In genomic region chr19:58543826-58544590, GRCh38 we compare ENCODE assay signal across 8 cellular contexts. TPM values are rescaled to one million over a fixed set of nuclear protein-coding genes. Genes with fewer than 3 reads are reported as not detected.
DNase-seq lines count a peak whose midpoint lies in the region; ATAC-seq and TF ChIP-seq lines count a peak whose summit lies in the region.

Gene TRIM28, plus strand, starts transcription at chr19:58544064. Its CDS starts 694 bp downstream, at chr19:58544758.

- peak within 1 kb of the TSS; percentile 100 for H3K4me3 ChIP-seq in HUES6 (ENCODE audit: low read depth, low read length)

- no peak for TF ChIP-seq CTCF in CD14-positive monocyte (IDR thresholded peaks at IDR 0.05)

- intact Hi-C loops in CD14-positive monocyte (cut with micrococcal nuclease): loop anchor here in 1 of 2 donors (2.0 kb wide), 1 partner anchor 15 kb away; the partner anchor contains the start of gene UBE2M

- H3K27ac Mint-ChIP-seq in CD14-positive monocyte: peak within 1 kb of the TSS; percentile 98 to 100 (median 99)
- peak within 1 kb of the TSS; percentile 96 for H3K27ac Mint-ChIP-seq in stimulated activated effector memory CD8-positive, alpha-beta T cell treated with anti-CD3 and anti-CD28 coated beads, Interleukin-12 subunit alpha, Interleukin-12 subunit beta, amount 100 ng/mL, for 72 hours

- DNase-seq in CD14-positive monocyte (ENCODE audit: low spot score) (peak; percentile 98), epithelial cell of prostate (ENCODE audit: low read depth, low spot score) (peak; percentile 91), myocyte (ENCODE audit: low read depth) (peak; percentile 99), NCI-H82 (lab: John Stamatoyannopoulos, UW) (no peak)
- DNase-seq in activated CD8-positive, alpha-beta memory T cell treated with anti-CD3 and anti-CD28 coated beads for 48 hours (ENCODE audit: low read depth in 2 of 3, low spot score in 2 of 3): peak; percentile 99 to 100 (median 100)
- DNase-seq in stimulated activated effector memory CD8-positive, alpha-beta T cell treated with anti-CD3 and anti-CD28 coated beads, Interleukin-12 subunit alpha, Interleukin-12 subunit beta, amount 100 ng/mL, for 72 hours (ENCODE audit: low spot score in 2 of 2): peak; percentile 100

- H3K36me3 ChIP-seq in HUES6 (ENCODE audit: control insufficient read depth, insufficient read depth, low read length): peaks cover 41% of the 10 kb centered on the region

- peaks cover 20 to 32% of the 10 kb centered on the region in 2 donors for H3K36me3 Mint-ChIP-seq in CD14-positive monocyte
- H3K36me3 Mint-ChIP-seq in stimulated activated effector memory CD8-positive, alpha-beta T cell treated with anti-CD3 and anti-CD28 coated beads, Interleukin-12 subunit alpha, Interleukin-12 subunit beta, amount 100 ng/mL, for 72 hours: peaks cover 57% of the 10 kb centered on the region

- H3K9me3 ChIP-seq in HUES6 (ENCODE audit: control insufficient read depth, insufficient read depth, low read depth, low read length): no peaks in the 10 kb centered on the region

- ATAC-seq in GM21381 (IDR thresholded peaks at IDR 0.05; ENCODE audit: unreplicated experiment): peak; percentile 76
- ATAC-seq in stimulated activated effector memory CD8-positive, alpha-beta T cell treated with anti-CD3 and anti-CD28 coated beads, Interleukin-12 subunit alpha, Interleukin-12 subunit beta, amount 100 ng/mL, for 72 hours: peak; percentile 96

- H3K27me3 Mint-ChIP-seq in CD14-positive monocyte (ENCODE audit: low read depth in 3 of 3): peaks cover 5 to 17% (median 12%) of the 10 kb centered on the region in 3 donors

- peaks cover 0 to 5% (median 0%) of the 10 kb centered on the region in 7 donors for H3K9me3 Mint-ChIP-seq in CD14-positive monocyte
- no peaks in the 10 kb centered on the region for H3K9me3 Mint-ChIP-seq in stimulated activated effector memory CD8-positive, alpha-beta T cell treated with anti-CD3 and anti-CD28 coated beads, Interleukin-12 subunit alpha, Interleukin-12 subunit beta, amount 100 ng/mL, for 72 hours

- peak within 1 kb of the TSS; percentile 83 for H3K27ac ChIP-seq in HUES6 (ENCODE audit: low read depth, low read length)
- peak within 1 kb of the TSS; percentile 95 for H3K27ac ChIP-seq in epithelial cell of prostate

- H3K27me3 ChIP-seq in HUES6 (ENCODE audit: control insufficient read depth, insufficient read depth, low read length): peaks cover 35% of the 10 kb centered on the region

- H3K4me1 Mint-ChIP-seq in CD14-positive monocyte: peaks cover 38% of the 10 kb centered on the region
- H3K4me1 Mint-ChIP-seq in stimulated activated effector memory CD8-positive, alpha-beta T cell treated with anti-CD3 and anti-CD28 coated beads, Interleukin-12 subunit alpha, Interleukin-12 subunit beta, amount 100 ng/mL, for 72 hours: peaks cover 38% of the 10 kb centered on the region

- H3K9ac ChIP-seq in HUES6 (ENCODE audit: low read length): peak within 1 kb of the TSS; percentile 96

- peaks cover 11% of the 10 kb centered on the region for H3K4me1 ChIP-seq in HUES6 (ENCODE audit: control insufficient read depth, insufficient read depth, low read length)

- peak within 1 kb of the TSS; percentile 90 to 93 for H3K4me3 Mint-ChIP-seq in CD14-positive monocyte
- peak within 1 kb of the TSS; percentile 91 for H3K4me3 Mint-ChIP-seq in stimulated activated effector memory CD8-positive, alpha-beta T cell treated with anti-CD3 and anti-CD28 coated beads, Interleukin-12 subunit alpha, Interleukin-12 subunit beta, amount 100 ng/mL, for 72 hours

RNA-seq across cellular contexts. Expression of gene TRIM28, which starts in this region (rescaled TPM):
- polyA plus RNA-seq in CD14-positive monocyte: 10 to 100 TPM; 16.2 to 35.0 TPM
- total RNA-seq in myocyte: 238 and 268 TPM in 2 replicates
- 331 TPM for polyA plus RNA-seq in myocyte (2012)
